Comparison of ENCODE assay signal across 26 cellular contexts in genomic region chr19:32294871-32295438, GRCh38.
"Had no signal": no experiment of that assay in that cellular context is flagged by ENCODE, and none has a peak within 500 bp of the region (broad histone marks: within the 10 kb centered on the region; RNA-seq: fewer than 3 reads in every experiment).

No MANE protein-coding gene starts in this region.

- DNase-seq: colonic mucosa; effector CD8-positive, alpha-beta T cell; esophagus squamous epithelium; foreskin melanocyte; glutamatergic neuron; heart right ventricle; hippocampal formation; left colon; left ventricle myocardium superior; stimulated activated CD4-positive, alpha-beta T cell treated with anti-CD3 and anti-CD28 coated beads, Interleukin-12 subunit alpha, Interleukin-12 subunit beta, amount 100 ng/mL, for 4 hours; stimulated activated CD4-positive, alpha-beta T cell treated with anti-CD3 and anti-CD28 coated beads, Interleukin-1b, Interleukin-23, amount 100 ng/mL, for 48 hours; stimulated activated CD4-positive, alpha-beta T cell treated with anti-CD3 and anti-CD28 coated beads, Interleukin-4, amount 100 ng/mL, for 1 hour; stimulated activated CD8-positive, alpha-beta memory T cell treated with anti-CD3 and anti-CD28 coated beads, Interleukin-4, amount 100 ng/mL, for 48 hours; stimulated activated naive CD4-positive, alpha-beta T cell; stimulated activated naive CD8-positive, alpha-beta T cell treated with anti-CD3 and anti-CD28 coated beads, Interleukin-15, amount 100 ng/mL, for 72 hours; transverse colon had no signal

- H2AFZ ChIP-seq: parathyroid adenoma had no signal

- H3K4me2 ChIP-seq: neural progenitor cell, smooth muscle cell had no signal

- H3K79me2 ChIP-seq: parathyroid adenoma had no signal

- H3K27ac Mint-ChIP-seq: dendritic cell treated with granulocyte-macrophage colony-stimulating factor and Interleukin-4, amounts not matched to agents 40 ng/mL and 50 ng/mL, for 4 days; memory B cell; natural killer cell treated with Interleukin-12 subunit alpha and Interleukin-12 subunit beta and Interleukin-15 and Interleukin-18, amount 100 ng/mL, for 72 hours; neural progenitor cell; stimulated activated naive CD8-positive, alpha-beta T cell treated with anti-CD3 and anti-CD28 coated beads, Interleukin-15, amount 100 ng/mL, for 72 hours had no signal

- H3K4me1 ChIP-seq: colonic mucosa, esophagus squamous epithelium, heart right ventricle, neural progenitor cell, parathyroid adenoma, prostate gland, right atrium auricular region, suprapubic skin, transverse colon had no signal

- H3K9ac ChIP-seq: neural progenitor cell, parathyroid adenoma had no signal

- H3K27me3 ChIP-seq: colonic mucosa, esophagus squamous epithelium, neural progenitor cell, right atrium auricular region, suprapubic skin, transverse colon had no signal

- H3K9me3 Mint-ChIP-seq: dendritic cell treated with granulocyte-macrophage colony-stimulating factor and Interleukin-4, amounts not matched to agents 40 ng/mL and 50 ng/mL, for 4 days; natural killer cell treated with Interleukin-12 subunit alpha and Interleukin-12 subunit beta and Interleukin-15 and Interleukin-18, amount 100 ng/mL, for 72 hours; stimulated activated naive CD8-positive, alpha-beta T cell treated with anti-CD3 and anti-CD28 coated beads, Interleukin-15, amount 100 ng/mL, for 72 hours had no signal

- H3K36me3 Mint-ChIP-seq: memory B cell; natural killer cell treated with Interleukin-12 subunit alpha and Interleukin-12 subunit beta and Interleukin-15 and Interleukin-18, amount 100 ng/mL, for 72 hours; neural progenitor cell had no signal

- H3K4me3 ChIP-seq: colonic mucosa, esophagus squamous epithelium, heart right ventricle, lung, neural progenitor cell, prostate gland, right atrium auricular region, smooth muscle cell, suprapubic skin, transverse colon had no signal

- H3K27ac ChIP-seq: colonic mucosa, esophagus squamous epithelium, heart right ventricle, neural progenitor cell, parathyroid adenoma, prostate gland, right atrium auricular region, suprapubic skin, transverse colon had no signal

- H3K27me3 Mint-ChIP-seq: memory B cell; stimulated activated naive CD8-positive, alpha-beta T cell treated with anti-CD3 and anti-CD28 coated beads, Interleukin-15, amount 100 ng/mL, for 72 hours had no signal

- H3K4me3 Mint-ChIP-seq: dendritic cell treated with granulocyte-macrophage colony-stimulating factor and Interleukin-4, amounts not matched to agents 40 ng/mL and 50 ng/mL, for 4 days; memory B cell; natural killer cell treated with Interleukin-12 subunit alpha and Interleukin-12 subunit beta and Interleukin-15 and Interleukin-18, amount 100 ng/mL, for 72 hours; neural progenitor cell; stimulated activated naive CD8-positive, alpha-beta T cell treated with anti-CD3 and anti-CD28 coated beads, Interleukin-15, amount 100 ng/mL, for 72 hours had no signal

- ATAC-seq: heart right ventricle; left colon; left ventricle myocardium superior; stimulated activated naive CD8-positive, alpha-beta T cell treated with anti-CD3 and anti-CD28 coated beads, Interleukin-15, amount 100 ng/mL, for 72 hours had no signal

- H3K36me3 ChIP-seq: colonic mucosa, esophagus squamous epithelium, heart right ventricle, prostate gland, right atrium auricular region, suprapubic skin, transverse colon had no signal

- H3K9me3 ChIP-seq: colonic mucosa, prostate gland, suprapubic skin, transverse colon had no signal

- H3K4me1 Mint-ChIP-seq: memory B cell; neural progenitor cell; stimulated activated naive CD8-positive, alpha-beta T cell treated with anti-CD3 and anti-CD28 coated beads, Interleukin-15, amount 100 ng/mL, for 72 hours had no signal
